In the genomic region with DNA sequence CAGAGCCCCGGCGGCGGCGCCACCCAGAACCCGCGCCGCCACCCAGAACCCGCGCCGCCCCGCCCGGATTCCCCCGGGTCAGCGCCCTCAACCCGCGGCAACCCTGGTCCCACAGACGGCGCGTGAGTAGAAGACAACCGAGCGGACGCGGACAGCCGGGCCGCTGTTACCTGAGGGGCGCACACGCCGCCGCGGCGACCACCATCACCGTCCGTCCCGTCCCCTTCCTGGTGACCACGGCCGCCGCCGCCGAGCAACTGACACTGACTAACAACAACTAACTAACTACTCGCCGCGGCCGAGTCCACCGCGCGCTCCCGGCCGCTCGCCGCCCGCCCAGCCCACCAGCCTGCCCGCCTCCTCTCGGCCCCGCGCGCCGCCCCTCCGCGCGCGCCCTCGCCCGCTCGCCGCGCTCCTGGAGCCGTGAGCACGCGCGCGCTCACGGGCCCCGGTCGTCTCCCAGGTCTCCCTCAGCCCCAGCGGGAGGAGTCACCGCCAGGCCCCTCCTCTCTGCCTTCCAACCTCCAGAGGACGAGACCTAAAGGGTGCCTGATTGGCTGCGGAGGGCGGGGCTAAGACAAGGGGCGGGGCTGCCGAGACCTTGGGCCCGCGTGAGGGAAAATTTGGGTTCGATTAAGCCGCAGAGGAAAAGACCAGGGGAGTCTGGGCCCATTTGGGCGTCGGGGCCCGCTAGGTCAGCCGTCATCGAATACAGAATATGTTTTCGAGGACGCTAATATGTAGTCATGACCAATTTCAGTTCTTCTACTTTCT, we compare ENCODE assay signal across 8 cellular contexts. TPM values are rescaled to one million over a fixed set of nuclear protein-coding genes. Genes with fewer than 3 reads are reported as not detected.
DNase-seq lines count a peak whose midpoint lies in the region; ATAC-seq lines count a peak whose summit lies in the region.

Gene PEAK1, minus strand, starts transcription at position 269 of the 774 bp plus-strand sequence. CDS start 238,178 bp downstream, outside the sequence.

- DNase-seq in COLO829 (ENCODE audit: low spot score) (peak; percentile 90), HT1080 (ENCODE audit: low read depth) (peak; percentile 97), NOMO-1 (lab: John Stamatoyannopoulos, UW; ENCODE audit: unreplicated experiment in 2 of 2) (peak; percentile 90 to 94), medulla oblongata (ENCODE audit: extremely low spot score) (peak; percentile 99)
- DNase-seq in effector CD8-positive, alpha-beta T cell (lab: John Stamatoyannopoulos, UW): peak; percentile 99
- peak; percentile 98 to 100 (median 99) for DNase-seq in stimulated activated CD4-positive, alpha-beta T cell treated with anti-CD3 and anti-CD28 coated beads, TNF-alpha, amount 100 ng/mL, for 48 hours (ENCODE audit: low read depth in 3 of 3)

- POLR2A ChIA-PET in activated CD8-positive, alpha-beta memory T cell treated with anti-CD3 and anti-CD28 coated beads for 36 hours (lab: Charles Lee): interaction anchor here (1.9 to 2.0 kb wide), 2 partner anchors 10 to 11 kb away, joined by 7 to 8 read pairs; no protein-coding TSS in a partner anchor

- peak; percentile 94 for ATAC-seq in GM21360 (IDR thresholded peaks at IDR 0.05; ENCODE audit: unreplicated experiment)

- CTCF ChIA-PET in activated CD8-positive, alpha-beta memory T cell treated with anti-CD3 and anti-CD28 coated beads for 36 hours (lab: Charles Lee): interaction anchor here (0.7 to 1.6 kb wide), 3 partner anchors 10 to 238 kb away, joined by 3 to 8 read pairs (median 3); no protein-coding TSS in a partner anchor

RNA-seq across cellular contexts. Expression of gene PEAK1, which starts in this region (rescaled TPM):
- 14.0 and 16.5 TPM in 2 replicates for total RNA-seq in HT1080 (2014; rRNA removed; shearing (Covaris generic))
- 7.9 and 12.7 TPM in 2 replicates for polyA plus RNA-seq in HT1080 (2015; cell fraction: cytosol; rRNA removed)
- polyA plus RNA-seq in HT1080 (2015; cell fraction: nucleus; rRNA removed): 25.4 and 31.0 TPM in 2 replicates
- 10 to 100 TPM; 27.8 to 30.5 TPM for total RNA-seq in activated CD8-positive, alpha-beta memory T cell treated with anti-CD3 and anti-CD28 coated beads for 36 hours

Comparison
In these comparisons a context has a peak if more than half of its experiments do, and no peak if none do; other contexts are left out.
1. Peak in every context shown above with its lines: DNase-seq and ATAC-seq.